Comparison of ENCODE assay signal across 1 cellular context in the genomic region with DNA sequence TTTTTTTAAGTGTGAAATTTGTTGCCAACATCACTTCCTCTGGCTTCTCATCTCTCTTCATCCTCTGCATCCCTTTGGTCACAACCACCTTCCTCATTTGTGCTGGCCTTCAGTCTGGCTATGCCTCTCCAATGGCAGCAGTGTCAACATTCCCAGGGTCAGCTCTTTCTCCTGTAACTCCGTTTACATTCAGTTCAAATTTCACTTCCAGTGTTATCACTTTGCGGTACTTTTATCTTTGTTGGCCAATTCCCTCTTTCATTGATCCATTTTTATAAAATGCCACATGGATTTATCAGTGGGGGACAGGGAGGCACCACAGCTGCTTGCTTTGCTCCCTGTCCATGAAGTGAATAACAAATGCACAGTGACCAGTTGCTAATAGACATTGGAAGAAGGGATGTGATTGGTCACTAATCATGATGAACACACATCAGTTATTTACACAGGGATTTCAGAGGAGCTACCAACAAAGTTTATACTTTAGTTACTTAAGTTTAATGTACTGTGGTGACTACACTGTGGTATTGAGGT.
TF ChIP-seq lines count a peak whose summit lies in the region.

No MANE protein-coding gene starts in this region.

TF ChIP-seq in K562, 482 proteins besides CTCF, POLR2A, EP300 and RAD21 (continued from another document):
- TF ChIP-seq BDP1 (IDR thresholded peaks at IDR 0.05; ENCODE audit: insufficient read depth, insufficient read length), result no peak
- TF ChIP-seq CBFA2T3 (IDR thresholded peaks at IDR 0.05), result 0 out of 2 replicates have a peak, but pooled peaks have one; percentile 20
